ENCODE assay signal across 21 cellular contexts in genomic region chr7:17844514-17845196, GRCh38.
DNase-seq lines count a peak whose midpoint lies in the region; ATAC-seq, FAIRE-seq and TF ChIP-seq lines count a peak whose summit lies in the region.
"Had no signal": no experiment of that assay in that cellular context is flagged by ENCODE, and none has a peak within 500 bp of the region (broad histone marks: within the 10 kb centered on the region; RNA-seq: fewer than 3 reads in every experiment).

No MANE protein-coding gene starts in this region.

- no peak for TF ChIP-seq CTCF in PC-9 (conservative IDR thresholded peaks at IDR 0.05)
- TF ChIP-seq CTCF in neutrophil (IDR thresholded peaks at IDR 0.05), result no peak
- TF ChIP-seq CTCF in CD14-positive monocyte (IDR thresholded peaks at IDR 0.05), result no peak

- peaks cover 8% of the 10 kb centered on the region; the same call in 1 of the 2 replicates for H3F3A ChIP-seq in PC-9 (ENCODE audit: insufficient read depth, low read depth)

- peak overlapping the region; percentile 4 for H3K27ac ChIP-seq in PC-9
- H3K27ac ChIP-seq in neutrophil, result peak overlapping the region; percentile 2
- H3K27ac ChIP-seq: heart left ventricle, lower lobe of right lung, ovary had no signal

- no peak overlapping the region for H3K4me2 ChIP-seq in PC-9

- H3K4me3 ChIP-seq in PC-9 (no peak overlapping the region), neutrophil (ENCODE audit: low read depth in 1 of 2, low read length in 1 of 2) (no peak overlapping the region)
- H3K4me3 ChIP-seq: heart left ventricle, lower lobe of right lung, ovary had no signal

- peaks cover 13% of the 10 kb centered on the region for H3K36me3 Mint-ChIP-seq in central memory CD8-positive, alpha-beta T cell (ENCODE audit: insufficient read depth)
- H3K36me3 Mint-ChIP-seq in CD14-positive monocyte, result peaks cover 66 to 78% of the 10 kb centered on the region in 2 donors

- H3K9me3 Mint-ChIP-seq in central memory CD8-positive, alpha-beta T cell, result no peaks in the 10 kb centered on the region
- H3K9me3 Mint-ChIP-seq in CD14-positive monocyte, result peaks cover 0 to 6% (median 4%) of the 10 kb centered on the region in 7 donors
- H3K9me3 Mint-ChIP-seq: dendritic cell treated with granulocyte-macrophage colony-stimulating factor and Interleukin-4, amounts not matched to agents 40 ng/mL and 50 ng/mL, for 4 days; immature natural killer cell had no signal

- peak; percentile 55 for FAIRE-seq in GM18507 (lab: Jason Lieb, UNC)

- no peak for DNase-seq in GM18507 (ENCODE audit: extremely low spot score, insufficient read length, low read depth)
- DNase-seq in PC-9, result peak in 1 of 2 experiments; percentile 43
- DNase-seq in central memory CD8-positive, alpha-beta T cell (ENCODE audit: low spot score in 2 of 2), result no peak
- DNase-seq in UCSD-AML1 (lab: John Stamatoyannopoulos, UW; ENCODE audit: unreplicated experiment), result no peak
- no peak for DNase-seq in CD14-positive monocyte (ENCODE audit: low spot score)
- DNase-seq: activated naive CD4-positive, alpha-beta T cell treated with Interleukin-2 at 50 U/mL for 16 hours; COR-L47; erythroblast; heart left ventricle; immature natural killer cell; Karpas-422; lower lobe of right lung; NCI-H1417; NCI-H2171; NCI-H748 treated with DMSO at 0.1 percent for 48 hours; ovary; stimulated activated CD4-positive, alpha-beta T cell treated with anti-CD3 and anti-CD28 coated beads, Interleukin-2, amount 100 ng/mL, for 24 hours had no signal

- 0 out of 2 replicates have a peak, but pooled peaks cover 3% of the 10 kb centered on the region for H3K9me3 ChIP-seq in PC-9 (ENCODE audit: insufficient read depth, low read depth)
- H3K9me3 ChIP-seq in neutrophil, result no peaks in the 10 kb centered on the region
- H3K9me3 ChIP-seq: lower lobe of right lung, ovary had no signal

- BruUV-seq in PC-9 (replicated peaks; lab: Mats Ljungman, UMichigan), result no TSS peak

- H3K79me2 ChIP-seq in PC-9 (ENCODE audit: low read depth), result no peaks in the 10 kb centered on the region

- H2AFZ ChIP-seq in PC-9, result no peak overlapping the region

- no peaks in the 10 kb centered on the region for H3K27me3 ChIP-seq in PC-9 (ENCODE audit: insufficient read depth, low read depth)
- no peaks in the 10 kb centered on the region for H3K27me3 ChIP-seq in neutrophil
- H3K27me3 ChIP-seq: heart left ventricle, ovary had no signal

- peak overlapping the region; percentile 7 for H3K27ac Mint-ChIP-seq in central memory CD8-positive, alpha-beta T cell (ENCODE audit: low read depth)
- peak overlapping the region in 2 of 7 donors; percentile 28 to 43 for H3K27ac Mint-ChIP-seq in CD14-positive monocyte
- H3K27ac Mint-ChIP-seq: dendritic cell treated with granulocyte-macrophage colony-stimulating factor and Interleukin-4, amounts not matched to agents 40 ng/mL and 50 ng/mL, for 4 days had no signal

- peaks cover 30% of the 10 kb centered on the region for H3K4me1 Mint-ChIP-seq in central memory CD8-positive, alpha-beta T cell
- peaks cover 28% of the 10 kb centered on the region for H3K4me1 Mint-ChIP-seq in CD14-positive monocyte

- ATAC-seq in central memory CD8-positive, alpha-beta T cell (replicated peaks; ENCODE audit: extremely low read depth, poor library complexity, severe bottlenecking), result no peak
- no peak for ATAC-seq in GM21529 (IDR thresholded peaks at IDR 0.05; ENCODE audit: unreplicated experiment)
- ATAC-seq: HCT116, heart left ventricle, lower lobe of right lung had no signal

- H4K20me1 ChIP-seq in PC-9 (ENCODE audit: insufficient read depth), result no peaks in the 10 kb centered on the region

- no peaks in the 10 kb centered on the region for H3K27me3 Mint-ChIP-seq in central memory CD8-positive, alpha-beta T cell
- no peaks in the 10 kb centered on the region for H3K27me3 Mint-ChIP-seq in CD14-positive monocyte (ENCODE audit: low read depth in 3 of 3)
- H3K27me3 Mint-ChIP-seq: dendritic cell treated with granulocyte-macrophage colony-stimulating factor and Interleukin-4, amounts not matched to agents 40 ng/mL and 50 ng/mL, for 4 days had no signal

- peaks cover 17% of the 10 kb centered on the region for H3K36me3 ChIP-seq in PC-9 (ENCODE audit: low read depth)
- peaks cover 18% of the 10 kb centered on the region for H3K36me3 ChIP-seq in neutrophil
- H3K36me3 ChIP-seq: ovary had no signal

- H3K4me3 Mint-ChIP-seq in central memory CD8-positive, alpha-beta T cell, result no peak overlapping the region
- H3K4me3 Mint-ChIP-seq in CD14-positive monocyte, result no peak overlapping the region
- H3K4me3 Mint-ChIP-seq: dendritic cell treated with granulocyte-macrophage colony-stimulating factor and Interleukin-4, amounts not matched to agents 40 ng/mL and 50 ng/mL, for 4 days had no signal

- intact Hi-C loops in PC-9 (cut with micrococcal nuclease; ENCODE audit: unreplicated experiment), result no loop called here
- intact Hi-C loops in CD14-positive monocyte (cut with micrococcal nuclease), result no loop called here

- no peaks in the 10 kb centered on the region; the same call in 1 of the 2 replicates for H3K9me2 ChIP-seq in PC-9 (ENCODE audit: insufficient read depth)

- CTCF ChIA-PET in PC-9 (lab: Charles Lee), result no interaction called here

- no peaks in the 10 kb centered on the region for H3K4me1 ChIP-seq in PC-9 (replicated peaks; ENCODE audit: insufficient read depth)
- peaks cover 0 to 9% of the 10 kb centered on the region in 2 experiments for H3K4me1 ChIP-seq in neutrophil (ENCODE audit: control insufficient read depth in 1 of 2, insufficient read depth in 1 of 2, low read depth in 1 of 2, low read length in 1 of 2)
- H3K4me1 ChIP-seq: lower lobe of right lung had no signal

- POLR2A ChIA-PET in PC-9 (lab: Charles Lee; ENCODE audit: unreplicated experiment), result interaction anchor here (0.6 kb wide), 1 partner anchor 922 kb away, joined by 5 read pairs; no protein-coding TSS in a partner anchor
